In genomic region chr17:46940692-46941404, GRCh38 we compare ENCODE assay signal across 9 cellular contexts. TPM values are rescaled to one million over a fixed set of nuclear protein-coding genes. Genes with fewer than 3 reads are reported as not detected.
DNase-seq lines count a peak whose midpoint lies in the region; ATAC-seq, FAIRE-seq and TF ChIP-seq lines count a peak whose summit lies in the region.
"Had no signal": no experiment of that assay in that cellular context is flagged by ENCODE, and none has a peak within 500 bp of the region (broad histone marks: within the 10 kb centered on the region; RNA-seq: fewer than 3 reads in every experiment).

No MANE protein-coding gene starts in this region.

- H3K4me3 ChIP-seq in SK-N-MC, result no peak overlapping the region

- H3K27ac ChIP-seq in SK-N-MC, result peak overlapping the region; percentile 76

- H3K4me1 Mint-ChIP-seq in activated naive CD4-positive, alpha-beta T cell treated with anti-CD3 and anti-CD28 coated beads for 36 hours (ENCODE audit: low read depth), result peaks cover 19% of the 10 kb centered on the region
- H3K4me1 Mint-ChIP-seq in progenitor cell of endocrine pancreas (ENCODE audit: low read depth), result peaks cover 10% of the 10 kb centered on the region

- no peaks in the 10 kb centered on the region for H3K27me3 Mint-ChIP-seq in activated naive CD4-positive, alpha-beta T cell treated with anti-CD3 and anti-CD28 coated beads for 36 hours (ENCODE audit: low read depth)
- H3K27me3 Mint-ChIP-seq in progenitor cell of endocrine pancreas, result peaks cover 2% of the 10 kb centered on the region

- CTCF ChIA-PET in activated naive CD4-positive, alpha-beta T cell treated with anti-CD3 and anti-CD28 coated beads for 36 hours (lab: Charles Lee), result interaction anchor here (0.6 to 3.9 kb wide), 16 partner anchors 8 to 676 kb away, joined by 3 to 28 read pairs (median 6); no protein-coding TSS in a partner anchor

- H3K9ac ChIP-seq in SK-N-MC (ENCODE audit: insufficient read length), result no peak overlapping the region

- H3K4me3 Mint-ChIP-seq in activated naive CD4-positive, alpha-beta T cell treated with anti-CD3 and anti-CD28 coated beads for 36 hours, result no peak overlapping the region
- H3K4me3 Mint-ChIP-seq in progenitor cell of endocrine pancreas (ENCODE audit: low read depth), result no peak overlapping the region

- no peaks in the 10 kb centered on the region for H3K9me3 ChIP-seq in SK-N-MC (ENCODE audit: low read depth, low read length)

- peak; percentile 95 for TF ChIP-seq CTCF in AG09319 (IDR thresholded peaks at IDR 0.05; ENCODE audit: low read depth, low read length)
- peak; percentile 85 for TF ChIP-seq CTCF in progenitor cell of endocrine pancreas (IDR thresholded peaks at IDR 0.05; ENCODE audit: unreplicated experiment)

- no peaks in the 10 kb centered on the region for H3K9me3 Mint-ChIP-seq in activated naive CD4-positive, alpha-beta T cell treated with anti-CD3 and anti-CD28 coated beads for 36 hours
- H3K9me3 Mint-ChIP-seq in progenitor cell of endocrine pancreas (ENCODE audit: low read depth), result no peaks in the 10 kb centered on the region

- H3K36me3 ChIP-seq in SK-N-MC (ENCODE audit: insufficient read depth, low read length), result peaks cover 38% of the 10 kb centered on the region; the same call in 1 of the 2 replicates

- intact Hi-C loops in activated naive CD4-positive, alpha-beta T cell treated with anti-CD3 and anti-CD28 coated beads for 36 hours (cut with micrococcal nuclease), result loop anchor here (1.0 kb wide), 1 partner anchor 99 kb away; no protein-coding TSS in a partner anchor

- ATAC-seq in HG03025 (IDR thresholded peaks at IDR 0.05; ENCODE audit: low FRiP score, unreplicated experiment), result no peak

- peak; percentile 65 for FAIRE-seq in GM19239 (lab: Jason Lieb, UNC)

- DNase-seq in AG09319 (ENCODE audit: extremely low read depth, low read depth) (peak; percentile 50), GM19239 (ENCODE audit: insufficient read length, low spot score) (peak; percentile 77), NAMALWA (ENCODE audit: low spot score) (peak; percentile 90), SK-N-MC (ENCODE audit: low read depth, low spot score) (peak; percentile 39), globus pallidus (ENCODE audit: low spot score) (peak; percentile 72), progenitor cell of endocrine pancreas (ENCODE audit: low spot score, unreplicated experiment) (peak; percentile 63)
- DNase-seq in activated naive CD4-positive, alpha-beta T cell treated with anti-CD3 and anti-CD28 coated beads for 36 hours, result peak; percentile 83

- H3K27ac Mint-ChIP-seq in activated naive CD4-positive, alpha-beta T cell treated with anti-CD3 and anti-CD28 coated beads for 36 hours, result peak overlapping the region; percentile 64
- H3K27ac Mint-ChIP-seq in progenitor cell of endocrine pancreas, result no peak overlapping the region

- H3K36me3 Mint-ChIP-seq in activated naive CD4-positive, alpha-beta T cell treated with anti-CD3 and anti-CD28 coated beads for 36 hours (ENCODE audit: low read depth), result peaks cover 11% of the 10 kb centered on the region
- peaks cover 10% of the 10 kb centered on the region for H3K36me3 Mint-ChIP-seq in progenitor cell of endocrine pancreas (ENCODE audit: insufficient read depth)

RNA-seq across cellular contexts. Expression of gene GOSR2, which starts 17.9 kb away (rescaled TPM):
- total RNA-seq in activated naive CD4-positive, alpha-beta T cell treated with anti-CD3 and anti-CD28 coated beads for 36 hours, result 10 to 100 TPM; 32.8 to 38.1 TPM
- total RNA-seq in progenitor cell of endocrine pancreas, result 57.1 and 63.2 TPM in 2 replicates

RNA-seq across cellular contexts. Expression of gene RPRML, which starts 38.2 kb away (rescaled TPM):
- not detected for total RNA-seq in activated naive CD4-positive, alpha-beta T cell treated with anti-CD3 and anti-CD28 coated beads for 36 hours
- not detected in 2 replicates for total RNA-seq in progenitor cell of endocrine pancreas
- total RNA-seq: urinary bladder had no signal

Comparison
In these comparisons a context has a peak if more than half of its experiments do, and no peak if none do; other contexts are left out.
1. DNase-seq: peak in every context shown above with its lines; median percentile 90 in NAMALWA; 83 in activated naive CD4-positive, alpha-beta T cell treated with anti-CD3 and anti-CD28 coated beads for 36 hours; 77 in GM19239; 72 in globus pallidus; 63 in progenitor cell of endocrine pancreas; 50 in AG09319; 39 in SK-N-MC.